20 cellular contexts compared by ENCODE assay signal in genomic region chr4:124343711-124344110, GRCh38.
"Had no signal": no experiment of that assay in that cellular context is flagged by ENCODE, and none has a peak within 500 bp of the region (broad histone marks: within the 10 kb centered on the region; RNA-seq: fewer than 3 reads in every experiment).

No MANE protein-coding gene starts in this region.

- H3K36me3 ChIP-seq: esophagus muscularis mucosa, heart right ventricle, left ventricle myocardium inferior, lower lobe of right lung, neural progenitor cell, pancreas, tibial nerve, upper lobe of right lung, vagina had no signal

- H3K27ac ChIP-seq: epithelial cell of prostate, esophagus muscularis mucosa, heart right ventricle, left ventricle myocardium inferior, lower lobe of right lung, neural progenitor cell, pancreas, tibial nerve, upper lobe of right lung, vagina had no signal

- H3K9me3 ChIP-seq: esophagus muscularis mucosa, heart right ventricle, left ventricle myocardium inferior, lower lobe of right lung, pancreas, tibial nerve, upper lobe of right lung, vagina had no signal

- H3K4me1 ChIP-seq: esophagus muscularis mucosa, heart right ventricle, left ventricle myocardium inferior, lower lobe of right lung, neural progenitor cell, pancreas, tibial nerve, upper lobe of right lung had no signal

- ATAC-seq: heart right ventricle; left cardiac atrium; lower lobe of right lung; pancreas; right cardiac atrium; stimulated activated memory B cell treated with anti-CD40 and anti-IgM and Interleukin-4, amounts not matched to agents 10 μg/mL and 1 μg/mL and 100 μg/mL, for 72 hours; upper lobe of right lung had no signal

- H3K27me3 ChIP-seq: esophagus muscularis mucosa, heart right ventricle, neural progenitor cell, pancreas, tibial nerve, upper lobe of right lung, vagina had no signal

- DNase-seq: effector memory CD4-positive, alpha-beta T cell; heart right ventricle; immature natural killer cell; left cardiac atrium; left ventricle myocardium inferior; lower lobe of right lung; natural killer cell; occipital lobe; pancreas; right cardiac atrium; stimulated activated CD4-positive, alpha-beta T cell treated with anti-CD3 and anti-CD28 coated beads, Interleukin-15, amount 100 ng/mL, for 24 hours; stimulated activated CD4-positive, alpha-beta T cell treated with anti-CD3 and anti-CD28 coated beads, Interleukin-1b, Interleukin-23, amount 100 ng/mL, for 48 hours; stimulated activated CD4-positive, alpha-beta T cell treated with anti-CD3 and anti-CD28 coated beads, Interleukin-4, amount 100 ng/mL, for 24 hours; upper lobe of right lung had no signal

- H3K4me3 ChIP-seq: esophagus muscularis mucosa, heart right ventricle, left ventricle myocardium inferior, lower lobe of right lung, neural progenitor cell, pancreas, tibial nerve, upper lobe of right lung, vagina had no signal

- H3K9ac ChIP-seq: neural progenitor cell had no signal
